ENCODE assay signal across 31 cellular contexts in genomic region chr17:63790057-63790456, GRCh38.
"Had no signal": no experiment of that assay in that cellular context is flagged by ENCODE, and none has a peak within 500 bp of the region (broad histone marks: within the 10 kb centered on the region; RNA-seq: fewer than 3 reads in every experiment).

No MANE protein-coding gene starts in this region.

- H3K27ac Mint-ChIP-seq: activated CD8-positive, alpha-beta memory T cell treated with anti-CD3 and anti-CD28 coated beads, Interleukin-2, amount 10 ng/mL, durations not matched to agents 7 days and 5 days; activated naive CD8-positive, alpha-beta T cell treated with anti-CD3 and anti-CD28 coated beads for 36 hours; T-helper 1 cell treated with Interleukin-12 subunit alpha and Interleukin-12 subunit beta and Interleukin-4 antibody, amounts not matched to agents 30 μg/mL and 1 μg/mL, for 36 hours; T-helper 2 cell treated with Interferon-gamma antibody and Interleukin-4, amounts not matched to agents 5 μg/mL and 100 μg/mL, for 36 hours had no signal

- H3K9me3 Mint-ChIP-seq: activated CD4-positive, alpha-beta T cell treated with anti-CD3 and anti-CD28 coated beads, Interleukin-2, amount 10 ng/mL, durations not matched to agents 7 days and 5 days; activated naive CD8-positive, alpha-beta T cell treated with anti-CD3 and anti-CD28 coated beads for 36 hours; T-helper 1 cell treated with Interleukin-12 subunit alpha and Interleukin-12 subunit beta and Interleukin-4 antibody, amounts not matched to agents 30 μg/mL and 1 μg/mL, for 36 hours; T-helper 2 cell treated with Interferon-gamma antibody and Interleukin-4, amounts not matched to agents 5 μg/mL and 100 μg/mL, for 36 hours had no signal

- H3K4me3 Mint-ChIP-seq: activated CD4-positive, alpha-beta T cell treated with anti-CD3 and anti-CD28 coated beads, Interleukin-2, amount 10 ng/mL, durations not matched to agents 7 days and 5 days; activated CD8-positive, alpha-beta memory T cell treated with anti-CD3 and anti-CD28 coated beads, Interleukin-2, amount 10 ng/mL, durations not matched to agents 7 days and 5 days; activated naive CD8-positive, alpha-beta T cell treated with anti-CD3 and anti-CD28 coated beads for 36 hours; T-helper 1 cell treated with Interleukin-12 subunit alpha and Interleukin-12 subunit beta and Interleukin-4 antibody, amounts not matched to agents 30 μg/mL and 1 μg/mL, for 36 hours; T-helper 2 cell treated with Interferon-gamma antibody and Interleukin-4, amounts not matched to agents 5 μg/mL and 100 μg/mL, for 36 hours had no signal

- ATAC-seq: activated CD8-positive, alpha-beta memory T cell treated with anti-CD3 and anti-CD28 coated beads, Interleukin-2, amount 10 ng/mL, durations not matched to agents 7 days and 5 days had no signal

- DNase-seq: activated CD4-positive, alpha-beta T cell treated with anti-CD3 and anti-CD28 coated beads, Interleukin-2, amount 10 ng/mL, durations not matched to agents 7 days and 5 days; activated CD4-positive, alpha-beta T cell treated with anti-CD3 and anti-CD28 coated beads, Interleukin-2, amount 50 U/mL, for 48 hours; activated CD8-positive, alpha-beta memory T cell treated with anti-CD3 and anti-CD28 coated beads for 24 hours; activated CD8-positive, alpha-beta memory T cell treated with anti-CD3 and anti-CD28 coated beads, Interleukin-2, amount 10 ng/mL, durations not matched to agents 7 days and 5 days; activated CD8-positive, alpha-beta memory T cell treated with anti-CD3 and anti-CD28 coated beads, Interleukin-2, amount 50 U/mL, for 48 hours; activated gamma-delta T cell treated with Interleukin-2 at 50 U/mL for 16 hours; activated naive CD4-positive, alpha-beta T cell treated with anti-CD3 and anti-CD28 coated beads, Interleukin-2, amount 50 U/mL, for 16 hours; activated naive CD8-positive, alpha-beta T cell treated with anti-CD3 and anti-CD28 coated beads for 36 hours; amniotic stem cell; aorta; brain microvascular endothelial cell; central memory CD4-positive, alpha-beta T cell; MM.1S; MV-4-11; NCI-H1092; NCI-H1436 treated with DMSO at 0.1 percent for 48 hours; NCI-H187; NCI-H2029 treated with DMSO at 0.1 percent for 48 hours; NCI-H2107; NCI-H2171; NCI-H510A; NCI-H526; NCI-H748 treated with DMSO at 0.1 percent for 48 hours; NK-92 treated with Interleukin-12 subunit alpha and Interleukin-12 subunit beta, amount 100 ng/mL, for 24 hours; PC-9; SHP77; SJCRH30; SK-N-SH had no signal

- H3K27me3 Mint-ChIP-seq: activated CD4-positive, alpha-beta T cell treated with anti-CD3 and anti-CD28 coated beads, Interleukin-2, amount 10 ng/mL, durations not matched to agents 7 days and 5 days; activated CD8-positive, alpha-beta memory T cell treated with anti-CD3 and anti-CD28 coated beads, Interleukin-2, amount 10 ng/mL, durations not matched to agents 7 days and 5 days; activated naive CD8-positive, alpha-beta T cell treated with anti-CD3 and anti-CD28 coated beads for 36 hours had no signal

- H3K27ac ChIP-seq: brain microvascular endothelial cell, KMS-11, PC-9, SJCRH30 had no signal
